7 cellular contexts compared by ENCODE assay signal in the genomic region with DNA sequence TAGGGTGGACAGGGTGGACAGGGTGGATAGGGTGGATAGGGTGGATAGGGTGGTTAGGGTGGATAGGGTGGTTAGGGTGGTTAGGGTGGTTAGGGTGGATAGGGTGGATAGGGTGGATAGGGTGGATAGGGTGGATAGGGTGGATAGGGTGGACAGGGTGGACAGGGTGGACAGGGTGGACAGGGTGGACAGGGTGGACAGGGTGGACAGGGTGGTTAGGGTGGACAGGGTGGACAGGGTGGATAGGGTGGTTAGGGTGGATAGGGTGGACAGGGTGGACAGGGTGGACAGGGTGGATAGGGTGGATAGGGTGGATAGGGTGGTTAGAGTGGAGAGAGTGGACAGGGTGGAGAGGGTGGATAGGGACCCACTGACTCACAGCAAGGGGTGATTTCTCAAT. TPM values are rescaled to one million over a fixed set of nuclear protein-coding genes. Genes with fewer than 3 reads are reported as not detected.
"Had no signal": no experiment of that assay in that cellular context is flagged by ENCODE, and none has a peak within 500 bp of the region (broad histone marks: within the 10 kb centered on the region; RNA-seq: fewer than 3 reads in every experiment).

No MANE protein-coding gene starts in this region.

RNA-seq across cellular contexts. Expression of gene FABP3, which starts 59.0 kb away (rescaled TPM):
- total RNA-seq: activated CD4-positive, alpha-beta memory T cell treated with anti-CD3 and anti-CD28 coated beads, Interleukin-2, amount 10 ng/mL, durations not matched to agents 7 days and 5 days; activated CD4-positive, alpha-beta T cell treated with anti-CD3 and anti-CD28 coated beads for 36 hours; activated CD8-positive, alpha-beta memory T cell treated with anti-CD3 and anti-CD28 coated beads for 36 hours; activated naive CD8-positive, alpha-beta T cell treated with anti-CD3 and anti-CD28 coated beads for 36 hours; activated T-helper 17 cell treated with anti-CD3 and anti-CD28 coated beads, Interleukin-2, amount 50 U/mL, for 72 hours; MCF 10A; T-helper 1 cell treated with Interleukin-12 subunit alpha and Interleukin-12 subunit beta and Interleukin-4 antibody, amounts not matched to agents 30 ng/mL and 1 ng/mL, for 36 hours had no signal
